ENCODE assay signal across 12 cellular contexts in genomic region chr6:12082368-12082767, GRCh38.
DNase-seq lines count a peak whose midpoint lies in the region; ATAC-seq, FAIRE-seq and TF ChIP-seq lines count a peak whose summit lies in the region.
"Had no signal": no experiment of that assay in that cellular context is flagged by ENCODE, and none has a peak within 500 bp of the region (broad histone marks: within the 10 kb centered on the region; RNA-seq: fewer than 3 reads in every experiment).

No MANE protein-coding gene starts in this region.

- 99% methylated on average over 3 of the region's 3 CpGs for WGBS in smooth muscle cell (ENCODE audit: low lambda C conversion rate)

- TF ChIP-seq CTCF in OCI-LY3 (IDR thresholded peaks at IDR 0.05; ENCODE audit: low read depth, low read length) = no peak
- TF ChIP-seq CTCF in endothelial cell of umbilical vein (IDR thresholded peaks at IDR 0.05; ENCODE audit: extremely low read depth in 1 of 2, insufficient read depth in 1 of 2, low read depth in 1 of 2, low read length in 2 of 2) = no peak
- TF ChIP-seq CTCF in smooth muscle cell (IDR thresholded peaks at IDR 0.05; ENCODE audit: borderline replicate concordance, insufficient read depth, poor library complexity, severe bottlenecking) = no peak
- TF ChIP-seq CTCF in left ventricle myocardium inferior (IDR thresholded peaks at IDR 0.05; ENCODE audit: borderline replicate concordance) = no peak

- peaks cover 41% of the 10 kb centered on the region for H3K4me1 ChIP-seq in OCI-LY3 (ENCODE audit: low read length)
- no peaks in the 10 kb centered on the region for H3K4me1 ChIP-seq in endothelial cell of umbilical vein (ENCODE audit: control insufficient read depth, extremely low read depth, insufficient read depth, low read length)
- peaks cover 19% of the 10 kb centered on the region for H3K4me1 ChIP-seq in smooth muscle cell (ENCODE audit: low read depth)
- peaks cover 11% of the 10 kb centered on the region for H3K4me1 ChIP-seq in left ventricle myocardium inferior

- 0 out of 2 replicates have a peak overlapping the region, but pooled peaks have one; percentile 50 for H3K4me2 ChIP-seq in OCI-LY3 (ENCODE audit: low read length)
- no peak overlapping the region for H3K4me2 ChIP-seq in endothelial cell of umbilical vein (ENCODE audit: insufficient read depth, low read length)
- H3K4me2 ChIP-seq in smooth muscle cell = peak overlapping the region; percentile 2

- no peak for TF ChIP-seq POLR2A in endothelial cell of umbilical vein (IDR thresholded peaks at IDR 0.05; ENCODE audit: low read depth, low read length)

- peak; percentile 42 for FAIRE-seq in endothelial cell of umbilical vein (lab: Jason Lieb, UNC)
- FAIRE-seq: H54 had no signal

- CTCF ChIA-PET in endothelial cell of umbilical vein (lab: Charles Lee) = interaction anchor here (1.4 kb wide), 1 partner anchor 152 kb away, joined by 5 read pairs; no protein-coding TSS in a partner anchor

- H3K27me3 ChIP-seq in OCI-LY3 (ENCODE audit: low read depth, low read length) (no peaks in the 10 kb centered on the region), endothelial cell of umbilical vein (ENCODE audit: control insufficient read depth in 2 of 2, insufficient read depth in 2 of 2, low read length in 2 of 2) (no peaks in the 10 kb centered on the region), smooth muscle cell (ENCODE audit: low read depth) (no peaks in the 10 kb centered on the region), left ventricle myocardium inferior (ENCODE audit: low read depth) (no peaks in the 10 kb centered on the region)

- H3F3A ChIP-seq in smooth muscle cell (ENCODE audit: low read depth) = no peaks in the 10 kb centered on the region

- H2AFZ ChIP-seq in OCI-LY3 (ENCODE audit: low read depth, low read length) = no peak overlapping the region
- H2AFZ ChIP-seq in endothelial cell of umbilical vein (ENCODE audit: low read depth, low read length) = no peak overlapping the region
- no peak overlapping the region for H2AFZ ChIP-seq in smooth muscle cell (ENCODE audit: low read depth)

- H3K4me3 ChIP-seq in OCI-LY3 (ENCODE audit: low read length) (no peak overlapping the region), endothelial cell of umbilical vein (replicated peaks in 1 of 3; ENCODE audit: insufficient read depth in 1 of 3, low read depth in 1 of 3, low read length in 3 of 3) (no peak overlapping the region), smooth muscle cell (no peak overlapping the region), left ventricle myocardium inferior (no peak overlapping the region)

- no peaks in the 10 kb centered on the region for H3K9me1 ChIP-seq in endothelial cell of umbilical vein (replicated peaks; ENCODE audit: control insufficient read depth, extremely low read depth, insufficient read depth, low read length)

- H3K79me2 ChIP-seq in OCI-LY3 (ENCODE audit: low read length) = peaks cover 33% of the 10 kb centered on the region
- peaks cover 54% of the 10 kb centered on the region for H3K79me2 ChIP-seq in endothelial cell of umbilical vein (ENCODE audit: control insufficient read depth, insufficient read depth, low read length)
- H3K79me2 ChIP-seq in smooth muscle cell (ENCODE audit: low read depth) = peaks cover 85% of the 10 kb centered on the region

- H3K9me3 ChIP-seq in OCI-LY3 (ENCODE audit: insufficient read depth, low read length) (no peaks in the 10 kb centered on the region), endothelial cell of umbilical vein (replicated peaks; ENCODE audit: control insufficient read depth, insufficient read depth, low read length) (no peaks in the 10 kb centered on the region), smooth muscle cell (replicated peaks; ENCODE audit: low read depth) (no peaks in the 10 kb centered on the region), left ventricle myocardium inferior (replicated peaks) (no peaks in the 10 kb centered on the region)

- no TSS peak for BruUV-seq in endothelial cell of umbilical vein (replicated peaks; lab: Mats Ljungman, UMichigan)

- dilution Hi-C loops in endothelial cell of umbilical vein (cut with MboI; ENCODE audit: extremely low pct_ligation_motif_present, low sequenced_read_pairs) = no loop called here

- H3K36me3 ChIP-seq in OCI-LY3 (replicated peaks; ENCODE audit: low read depth, low read length) (no peaks in the 10 kb centered on the region), endothelial cell of umbilical vein (ENCODE audit: control insufficient read depth in 2 of 2, extremely low read depth in 1 of 2, insufficient read depth in 2 of 2, low read length in 2 of 2) (no peaks in the 10 kb centered on the region), smooth muscle cell (ENCODE audit: low read depth) (no peaks in the 10 kb centered on the region), left ventricle myocardium inferior (no peaks in the 10 kb centered on the region)

- ATAC-seq in GM21390 (IDR thresholded peaks at IDR 0.05; ENCODE audit: unreplicated experiment) = peak; percentile 4

- H3K27ac ChIP-seq in OCI-LY3 (ENCODE audit: low read length) (no peak overlapping the region), endothelial cell of umbilical vein (ENCODE audit: insufficient read depth, low read depth, low read length) (no peak overlapping the region), smooth muscle cell (ENCODE audit: low read depth) (no peak overlapping the region), left ventricle myocardium inferior (replicated peaks) (no peak overlapping the region)

- POLR2A ChIA-PET in endothelial cell of umbilical vein (lab: Charles Lee) = no interaction called here

- H4K20me1 ChIP-seq in OCI-LY3 (ENCODE audit: insufficient read depth, low read length) = peaks cover 41% of the 10 kb centered on the region
- H4K20me1 ChIP-seq in endothelial cell of umbilical vein (replicated peaks; ENCODE audit: control insufficient read depth, extremely low read depth, insufficient read depth, low read length) = peaks cover 6% of the 10 kb centered on the region
- peaks cover 98% of the 10 kb centered on the region for H4K20me1 ChIP-seq in smooth muscle cell (ENCODE audit: low read depth)

- H3K9ac ChIP-seq in OCI-LY3 (ENCODE audit: low read length) (no peak overlapping the region), endothelial cell of umbilical vein (replicated peaks; ENCODE audit: extremely low read depth, insufficient read depth, low read length) (no peak overlapping the region), smooth muscle cell (ENCODE audit: low read depth) (no peak overlapping the region)

- intact Hi-C loops in endothelial cell of umbilical vein (cut with micrococcal nuclease) = no loop called here
- intact Hi-C loops in left ventricle myocardium inferior (cut with micrococcal nuclease) = no loop called here

- no peak for DNase-seq in endothelial cell of umbilical vein (ENCODE audit: low read depth, low spot score)
- DNase-seq in smooth muscle cell (lab: John Stamatoyannopoulos, UW; ENCODE audit: unreplicated experiment) = no peak
- DNase-seq in mucosa of gallbladder (ENCODE audit: low spot score) = no peak
- no peak for DNase-seq in left ventricle myocardium inferior
- no peak for DNase-seq in activated gamma-delta T cell (lab: John Stamatoyannopoulos, UW)
- DNase-seq: C1 segment of cervical spinal cord; Calu3; CD4-positive, alpha-beta T cell; DMS 273 treated with DMSO at 0.1 percent for 48 hours had no signal

TF ChIP-seq in endothelial cell of umbilical vein, 7 proteins besides CTCF, POLR2A, EP300 and RAD21:
- TF ChIP-seq FOS (IDR thresholded peaks at IDR 0.05; ENCODE audit: borderline replicate concordance, insufficient read depth, low read length) = no peak
- no peak for TF ChIP-seq MAX (IDR thresholded peaks at IDR 0.05; ENCODE audit: insufficient read depth, insufficient read length)
- no peak for TF ChIP-seq MYC (IDR thresholded peaks at IDR 0.05; ENCODE audit: low read depth, low read length)
- no peak for TF ChIP-seq GATA2 (IDR thresholded peaks at IDR 0.05; ENCODE audit: insufficient read depth, insufficient read length, low read depth, low read length)
- TF ChIP-seq JUN (IDR thresholded peaks at IDR 0.05; ENCODE audit: borderline replicate concordance, insufficient read depth, insufficient read length, low read depth) = no peak
- TF ChIP-seq EZH2 (IDR thresholded peaks at IDR 0.05; ENCODE audit: borderline replicate concordance, low read depth, low read length, severe bottlenecking) = no peak
- no peak for TF ChIP-seq POLR2AphosphoS5 (IDR thresholded peaks at IDR 0.05; ENCODE audit: insufficient read depth, low read depth, low read length)
